8 cellular contexts compared by ENCODE assay signal in genomic region chr5:1008451-1009358, GRCh38. TPM values are rescaled to one million over a fixed set of nuclear protein-coding genes. Genes with fewer than 3 reads are reported as not detected.
DNase-seq lines count a peak whose midpoint lies in the region; ATAC-seq and TF ChIP-seq lines count a peak whose summit lies in the region.

Gene NKD2 (plus strand): TSS chr5:1008802. CDS start chr5:1009058, 256 bp downstream.

- peak; percentile 64 for DNase-seq in stimulated activated CD4-positive, alpha-beta T cell treated with anti-CD3 and anti-CD28 coated beads, Interleukin-15, amount 100 ng/mL, for 24 hours
- DNase-seq in stimulated activated CD4-positive, alpha-beta T cell treated with anti-CD3 and anti-CD28 coated beads, Interleukin-4, amount 100 ng/mL, for 24 hours, result no peak
- peak; percentile 32 to 75 for DNase-seq in NCI-H1930 (lab: John Stamatoyannopoulos, UW)
- DNase-seq in activated T-cell treated with anti-CD3 and anti-CD28 coated beads, Interleukin-2, amount 50 U/mL, for 48 hours, result peak; percentile 65 to 73
- peak; percentile 57 for DNase-seq in Right ventricle myocardium superior
- DNase-seq in psoas muscle, result peak; percentile 37 to 56
- DNase-seq in pons (ENCODE audit: low spot score), result no peak

- peak; percentile 52 for ATAC-seq in Right ventricle myocardium superior (ENCODE audit: poor library complexity)
- ATAC-seq in psoas muscle, result peak in 3 of 4 donors; percentile 43 to 50 (median 45)
- ATAC-seq in HG03045 (IDR thresholded peaks at IDR 0.05; ENCODE audit: unreplicated experiment), result no peak

- H3K4me1 ChIP-seq in psoas muscle, result no peaks in the 10 kb centered on the region

- H3K27me3 ChIP-seq in psoas muscle (ENCODE audit: insufficient read depth in 3 of 3, low read length in 2 of 3), result peaks cover 0 to 87% (median 12%) of the 10 kb centered on the region in 3 donors

- no peaks in the 10 kb centered on the region for H3K36me3 ChIP-seq in psoas muscle (ENCODE audit: insufficient read depth in 1 of 2, low read depth in 1 of 2)

- WGBS in psoas muscle, 3 donors, result 2 to 4% (median 2%) methylated on average over 33 to 97 of the region's 108 CpGs

- H3K4me3 ChIP-seq in psoas muscle, result peak within 1 kb of the TSS; percentile 62

- H3K27ac ChIP-seq in psoas muscle, result no peak within 1 kb of the TSS

- intact Hi-C loops in Right ventricle myocardium superior (cut with DNase I), result no loop called here
- intact Hi-C loops in psoas muscle (cut with DNase I), result loop anchor here in 1 of 2 donors (2.0 to 5.0 kb wide), 2 partner anchors 86 to 132 kb away; no protein-coding TSS in a partner anchor

- peak; percentile 54 for TF ChIP-seq CTCF in psoas muscle (IDR thresholded peaks at IDR 0.05)

- H3K9me3 ChIP-seq in psoas muscle, result no peaks in the 10 kb centered on the region

RNA-seq across cellular contexts. Expression of gene NKD2, which starts in this region (rescaled TPM):
- total RNA-seq in Right ventricle myocardium superior (2.8 TPM), psoas muscle (under 1 TPM in 3 of 4 donors, not detected in 1; 0.59 to 0.96 (median 0.83) TPM)
- polyA plus RNA-seq in psoas muscle, result under 1 TPM; 0.08 to 0.68 (median 0.35) TPM

Comparison
In these comparisons a context has a peak if more than half of its experiments do, and no peak if none do; other contexts are left out.
1. DNase-seq: peak in stimulated activated CD4-positive, alpha-beta T cell treated with anti-CD3 and anti-CD28 coated beads, Interleukin-15, amount 100 ng/mL, for 24 hours (single experiment), NCI-H1930 (2 of 2), activated T-cell treated with anti-CD3 and anti-CD28 coated beads, Interleukin-2, amount 50 U/mL, for 48 hours (2 of 2) and Right ventricle myocardium superior (single experiment); none in stimulated activated CD4-positive, alpha-beta T cell treated with anti-CD3 and anti-CD28 coated beads, Interleukin-4, amount 100 ng/mL, for 24 hours (single experiment) and pons (single experiment).
2. Peak in DNase-seq, ATAC-seq and H3K4me3 ChIP-seq in psoas muscle; RNA of the gene not detected or under 1 TPM.